In the genomic region with DNA sequence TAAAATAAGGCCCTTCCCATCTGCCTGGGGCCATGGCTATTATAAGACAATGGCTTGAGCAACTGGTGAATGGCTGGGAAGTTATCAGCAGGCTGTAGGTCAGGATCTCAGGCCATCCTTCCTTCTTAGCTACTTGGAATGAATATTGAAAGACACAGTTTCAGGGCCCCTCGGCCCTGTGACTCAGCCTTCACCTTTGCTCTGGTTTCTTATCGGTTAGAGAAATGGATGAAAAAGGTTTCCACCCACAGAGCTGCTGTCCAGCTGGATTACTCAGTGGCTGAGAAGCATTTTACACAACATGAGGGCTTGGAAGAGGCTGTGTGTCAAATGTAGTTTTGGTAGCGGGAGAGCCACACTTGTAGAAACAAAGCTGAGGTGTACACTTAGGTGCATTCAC, we compare ENCODE assay signal across 1 cellular context.
TF ChIP-seq lines count a peak whose summit lies in the region.

No MANE protein-coding gene starts in this region.

TF ChIP-seq in K562, 482 proteins besides CTCF, POLR2A, EP300 and RAD21 (continued from another document and continues in another):
- TF ChIP-seq, protein P1, sequence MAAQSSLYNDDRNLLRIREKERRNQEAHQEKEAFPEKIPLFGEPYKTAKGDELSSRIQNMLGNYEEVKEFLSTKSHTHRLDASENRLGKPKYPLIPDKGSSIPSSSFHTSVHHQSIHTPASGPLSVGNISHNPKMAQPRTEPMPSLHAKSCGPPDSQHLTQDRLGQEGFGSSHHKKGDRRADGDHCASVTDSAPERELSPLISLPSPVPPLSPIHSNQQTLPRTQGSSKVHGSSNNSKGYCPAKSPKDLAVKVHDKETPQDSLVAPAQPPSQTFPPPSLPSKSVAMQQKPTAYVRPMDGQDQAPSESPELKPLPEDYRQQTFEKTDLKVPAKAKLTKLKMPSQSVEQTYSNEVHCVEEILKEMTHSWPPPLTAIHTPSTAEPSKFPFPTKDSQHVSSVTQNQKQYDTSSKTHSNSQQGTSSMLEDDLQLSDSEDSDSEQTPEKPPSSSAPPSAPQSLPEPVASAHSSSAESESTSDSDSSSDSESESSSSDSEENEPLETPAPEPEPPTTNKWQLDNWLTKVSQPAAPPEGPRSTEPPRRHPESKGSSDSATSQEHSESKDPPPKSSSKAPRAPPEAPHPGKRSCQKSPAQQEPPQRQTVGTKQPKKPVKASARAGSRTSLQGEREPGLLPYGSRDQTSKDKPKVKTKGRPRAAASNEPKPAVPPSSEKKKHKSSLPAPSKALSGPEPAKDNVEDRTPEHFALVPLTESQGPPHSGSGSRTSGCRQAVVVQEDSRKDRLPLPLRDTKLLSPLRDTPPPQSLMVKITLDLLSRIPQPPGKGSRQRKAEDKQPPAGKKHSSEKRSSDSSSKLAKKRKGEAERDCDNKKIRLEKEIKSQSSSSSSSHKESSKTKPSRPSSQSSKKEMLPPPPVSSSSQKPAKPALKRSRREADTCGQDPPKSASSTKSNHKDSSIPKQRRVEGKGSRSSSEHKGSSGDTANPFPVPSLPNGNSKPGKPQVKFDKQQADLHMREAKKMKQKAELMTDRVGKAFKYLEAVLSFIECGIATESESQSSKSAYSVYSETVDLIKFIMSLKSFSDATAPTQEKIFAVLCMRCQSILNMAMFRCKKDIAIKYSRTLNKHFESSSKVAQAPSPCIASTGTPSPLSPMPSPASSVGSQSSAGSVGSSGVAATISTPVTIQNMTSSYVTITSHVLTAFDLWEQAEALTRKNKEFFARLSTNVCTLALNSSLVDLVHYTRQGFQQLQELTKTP (IDR thresholded peaks at IDR 0.05; ENCODE audit: low read depth in 1 of 2, partially characterized antibody in 2 of 2) = no peak
- peak; percentile 91 for TF ChIP-seq CBFA2T3 (IDR thresholded peaks at IDR 0.05)
- no peak for TF ChIP-seq CCNT2 (IDR thresholded peaks at IDR 0.05; ENCODE audit: borderline replicate concordance, extremely low read depth, insufficient read length, low read depth, low read length)
- TF ChIP-seq CTBP1 (IDR thresholded peaks at IDR 0.05; ENCODE audit: borderline replicate concordance) = peak; percentile 59; the same call in 1 of the 2 replicates
- no peak for TF ChIP-seq SNRNP70 (optimal IDR thresholded peaks at IDR 0.05; ENCODE audit: low read depth, low read length)
- peak; percentile 35; the same call in 1 of the 2 replicates for TF ChIP-seq STAT5A (IDR thresholded peaks at IDR 0.05; ENCODE audit: borderline replicate concordance, low read length)
- TF ChIP-seq SMARCA4 (IDR thresholded peaks at IDR 0.05) = peak; percentile 84
- no peak for TF ChIP-seq BHLHE40 (IDR thresholded peaks at IDR 0.05; ENCODE audit: low read length)
- TF ChIP-seq HDAC6 (IDR thresholded peaks at IDR 0.05; ENCODE audit: low read depth, low read length) = no peak
- TF ChIP-seq, protein P2, sequence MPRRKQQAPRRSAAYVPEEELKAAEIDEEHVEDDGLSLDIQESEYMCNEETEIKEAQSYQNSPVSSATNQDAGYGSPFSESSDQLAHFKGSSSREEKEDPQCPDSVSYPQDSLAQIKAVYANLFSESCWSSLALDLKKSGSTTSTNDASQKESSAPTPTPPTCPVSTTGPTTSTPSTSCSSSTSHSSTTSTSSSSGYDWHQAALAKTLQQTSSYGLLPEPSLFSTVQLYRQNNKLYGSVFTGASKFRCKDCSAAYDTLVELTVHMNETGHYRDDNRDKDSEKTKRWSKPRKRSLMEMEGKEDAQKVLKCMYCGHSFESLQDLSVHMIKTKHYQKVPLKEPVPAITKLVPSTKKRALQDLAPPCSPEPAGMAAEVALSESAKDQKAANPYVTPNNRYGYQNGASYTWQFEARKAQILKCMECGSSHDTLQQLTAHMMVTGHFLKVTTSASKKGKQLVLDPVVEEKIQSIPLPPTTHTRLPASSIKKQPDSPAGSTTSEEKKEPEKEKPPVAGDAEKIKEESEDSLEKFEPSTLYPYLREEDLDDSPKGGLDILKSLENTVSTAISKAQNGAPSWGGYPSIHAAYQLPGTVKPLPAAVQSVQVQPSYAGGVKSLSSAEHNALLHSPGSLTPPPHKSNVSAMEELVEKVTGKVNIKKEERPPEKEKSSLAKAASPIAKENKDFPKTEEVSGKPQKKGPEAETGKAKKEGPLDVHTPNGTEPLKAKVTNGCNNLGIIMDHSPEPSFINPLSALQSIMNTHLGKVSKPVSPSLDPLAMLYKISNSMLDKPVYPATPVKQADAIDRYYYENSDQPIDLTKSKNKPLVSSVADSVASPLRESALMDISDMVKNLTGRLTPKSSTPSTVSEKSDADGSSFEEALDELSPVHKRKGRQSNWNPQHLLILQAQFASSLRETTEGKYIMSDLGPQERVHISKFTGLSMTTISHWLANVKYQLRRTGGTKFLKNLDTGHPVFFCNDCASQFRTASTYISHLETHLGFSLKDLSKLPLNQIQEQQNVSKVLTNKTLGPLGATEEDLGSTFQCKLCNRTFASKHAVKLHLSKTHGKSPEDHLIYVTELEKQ (CRISPR knock-in tag; IDR thresholded peaks at IDR 0.05) = no peak
- TF ChIP-seq PTTG1 (tag; IDR thresholded peaks at IDR 0.05; ENCODE audit: low read depth) = no peak
- TF ChIP-seq SMARCE1 (IDR thresholded peaks at IDR 0.05) = peak; percentile 74
- TF ChIP-seq SRSF1 (IDR thresholded peaks at IDR 0.05; ENCODE audit: low read depth, low read length) = no peak
- TF ChIP-seq RFX7 (CRISPR knock-in tag; IDR thresholded peaks at IDR 0.05) = no peak
- TF ChIP-seq RBBP5 (IDR thresholded peaks at IDR 0.05; ENCODE audit: borderline replicate concordance, insufficient read depth, low read length, poor library complexity, severe bottlenecking) = peak; percentile 37
- peak; percentile 36; the same call in 1 of the 2 replicates for TF ChIP-seq KLF16 (IDR thresholded peaks at IDR 0.05)
- TF ChIP-seq POLR2G (IDR thresholded peaks at IDR 0.05; ENCODE audit: low read depth, low read length) = no peak
- peak; percentile 60; the same call in 1 of the 2 replicates for TF ChIP-seq SMARCC2 (IDR thresholded peaks at IDR 0.05; ENCODE audit: low read depth)
- TF ChIP-seq, protein P3, sequence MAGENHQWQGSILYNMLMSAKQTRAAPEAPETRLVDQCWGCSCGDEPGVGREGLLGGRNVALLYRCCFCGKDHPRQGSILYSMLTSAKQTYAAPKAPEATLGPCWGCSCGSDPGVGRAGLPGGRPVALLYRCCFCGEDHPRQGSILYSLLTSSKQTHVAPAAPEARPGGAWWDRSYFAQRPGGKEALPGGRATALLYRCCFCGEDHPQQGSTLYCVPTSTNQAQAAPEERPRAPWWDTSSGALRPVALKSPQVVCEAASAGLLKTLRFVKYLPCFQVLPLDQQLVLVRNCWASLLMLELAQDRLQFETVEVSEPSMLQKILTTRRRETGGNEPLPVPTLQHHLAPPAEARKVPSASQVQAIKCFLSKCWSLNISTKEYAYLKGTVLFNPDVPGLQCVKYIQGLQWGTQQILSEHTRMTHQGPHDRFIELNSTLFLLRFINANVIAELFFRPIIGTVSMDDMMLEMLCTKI (IDR thresholded peaks at IDR 0.05; ENCODE audit: partially characterized antibody) = no peak
- TF ChIP-seq ZBTB43 (CRISPR knock-in tag; IDR thresholded peaks at IDR 0.05) = no peak
- TF ChIP-seq NCOA1 (IDR thresholded peaks at IDR 0.05; ENCODE audit: low read depth) = 0 out of 2 replicates have a peak, but pooled peaks have one; percentile 20
- TF ChIP-seq, protein P4, sequence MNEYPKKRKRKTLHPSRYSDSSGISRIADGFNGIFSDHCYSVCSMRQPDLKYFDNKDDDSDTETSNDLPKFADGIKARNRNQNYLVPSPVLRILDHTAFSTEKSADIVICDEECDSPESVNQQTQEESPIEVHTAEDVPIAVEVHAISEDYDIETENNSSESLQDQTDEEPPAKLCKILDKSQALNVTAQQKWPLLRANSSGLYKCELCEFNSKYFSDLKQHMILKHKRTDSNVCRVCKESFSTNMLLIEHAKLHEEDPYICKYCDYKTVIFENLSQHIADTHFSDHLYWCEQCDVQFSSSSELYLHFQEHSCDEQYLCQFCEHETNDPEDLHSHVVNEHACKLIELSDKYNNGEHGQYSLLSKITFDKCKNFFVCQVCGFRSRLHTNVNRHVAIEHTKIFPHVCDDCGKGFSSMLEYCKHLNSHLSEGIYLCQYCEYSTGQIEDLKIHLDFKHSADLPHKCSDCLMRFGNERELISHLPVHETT (CRISPR knock-in tag; conservative IDR thresholded peaks at IDR 0.05 in 1 of 2, IDR thresholded peaks at IDR 0.05 in 1 of 2) = 0 out of 4 replicates have a peak, but pooled peaks of 1 of the 2 experiments have one; percentile 44
- TF ChIP-seq IRF2 (CRISPR knock-in tag; IDR thresholded peaks at IDR 0.05) = no peak
- TF ChIP-seq, protein P5, sequence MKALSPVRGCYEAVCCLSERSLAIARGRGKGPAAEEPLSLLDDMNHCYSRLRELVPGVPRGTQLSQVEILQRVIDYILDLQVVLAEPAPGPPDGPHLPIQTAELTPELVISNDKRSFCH (CRISPR knock-in tag; IDR thresholded peaks at IDR 0.05) = no peak
- TF ChIP-seq, protein P5 (tag; IDR thresholded peaks at IDR 0.05) = 0 out of 2 replicates have a peak, but pooled peaks have one; percentile 22
- TF ChIP-seq ZNF277 (CRISPR knock-in tag; IDR thresholded peaks at IDR 0.05; ENCODE audit: borderline replicate concordance) = no peak
- TF ChIP-seq NR2C1 (IDR thresholded peaks at IDR 0.05) = 0 out of 2 replicates have a peak, but pooled peaks have one; percentile 19
- TF ChIP-seq NR2C1 (tag; IDR thresholded peaks at IDR 0.05) = peak; percentile 42; the same call in 1 of the 2 replicates
- TF ChIP-seq TRIM28 (IDR thresholded peaks at IDR 0.05) = no peak
- peak; percentile 76; the same call in 1 of the 2 replicates for TF ChIP-seq SOX6 (IDR thresholded peaks at IDR 0.05)
- TF ChIP-seq GATAD2A (IDR thresholded peaks at IDR 0.05) = no peak
- TF ChIP-seq CBX8 (IDR thresholded peaks at IDR 0.05; ENCODE audit: borderline replicate concordance, extremely low read depth, low read depth, low read length, poor library complexity, severe bottlenecking) = no peak
- TF ChIP-seq NFYB (IDR thresholded peaks at IDR 0.05; ENCODE audit: extremely low read depth, insufficient read length) = no peak
- peak in 1 of 3 experiments; percentile 39 for TF ChIP-seq YY1 (IDR thresholded peaks at IDR 0.05; ENCODE audit: borderline replicate concordance in 1 of 3, control insufficient read depth in 1 of 3, extremely low read depth in 1 of 3, insufficient read depth in 3 of 3, insufficient read length in 1 of 3, insufficient replicate concordance in 2 of 3, low read depth in 1 of 3, low read length in 2 of 3)
- no peak for TF ChIP-seq GTF2F1 (IDR thresholded peaks at IDR 0.05; ENCODE audit: low read depth, low read length)
- TF ChIP-seq BRCA1 (IDR thresholded peaks at IDR 0.05) = no peak
- TF ChIP-seq BRCA1 (CRISPR knock-in tag; IDR thresholded peaks at IDR 0.05) = no peak
- TF ChIP-seq ZNF586 (CRISPR knock-in tag; conservative IDR thresholded peaks at IDR 0.05) = no peak
- TF ChIP-seq ZNF140 (CRISPR knock-in tag; IDR thresholded peaks at IDR 0.05) = no peak
- TF ChIP-seq CEBPB (tag; IDR thresholded peaks at IDR 0.05) = peak; percentile 32; the same call in 1 of the 2 replicates
- TF ChIP-seq TRIM24 (IDR thresholded peaks at IDR 0.05) = peak; percentile 12 to 36; a peak in 2 of 4 replicates
- no peak for TF ChIP-seq RBM15 (IDR thresholded peaks at IDR 0.05; ENCODE audit: insufficient read depth, low read length)
- no peak for TF ChIP-seq PCBP1 (IDR thresholded peaks at IDR 0.05; ENCODE audit: low read depth, low read length, poor library complexity, severe bottlenecking)
- TF ChIP-seq ETV1 (tag; conservative IDR thresholded peaks at IDR 0.05; ENCODE audit: low read depth) = no peak
- TF ChIP-seq CREB1 (IDR thresholded peaks at IDR 0.05) = peak; percentile 10; the same call in 1 of the 2 replicates
- TF ChIP-seq CREB1 (CRISPR knock-in tag; IDR thresholded peaks at IDR 0.05) = no peak
- no peak for TF ChIP-seq CHD4 (IDR thresholded peaks at IDR 0.05; ENCODE audit: insufficient read depth, insufficient replicate concordance, low read depth, low read length, poor library complexity, severe bottlenecking)
- TF ChIP-seq LCOR (CRISPR knock-in tag; IDR thresholded peaks at IDR 0.05) = 0 out of 2 replicates have a peak, but pooled peaks have one; percentile 31
- no peak for TF ChIP-seq ELF1 (tag; IDR thresholded peaks at IDR 0.05)
- peak; percentile 78 for TF ChIP-seq SMAD4 (CRISPR knock-in tag; conservative IDR thresholded peaks at IDR 0.05)
- no peak for TF ChIP-seq STAG1 (CRISPR knock-in tag; IDR thresholded peaks at IDR 0.05; ENCODE audit: borderline replicate concordance)
- TF ChIP-seq FOXK2 (conservative IDR thresholded peaks at IDR 0.05 in 1 of 2, IDR thresholded peaks at IDR 0.05 in 1 of 2; ENCODE audit: low read depth in 2 of 2) = peak in 1 of 2 experiments; percentile 25; a peak in 1 of 4 replicates
